In genomic region chr1:209659909-209660308, GRCh38 we compare ENCODE assay signal across 1 cellular context.
A peak's percentile ranks its signal among the peaks of the same experiment; 100 is the strongest.
TF ChIP-seq lines count a peak whose summit lies in the region.

No MANE protein-coding gene starts in this region.

TF ChIP-seq in K562, 482 proteins besides CTCF, POLR2A, EP300 and RAD21 (continued from another document and continues in another):
- TF ChIP-seq ZNF217 (CRISPR knock-in tag; IDR thresholded peaks at IDR 0.05), result no peak
- no peak for TF ChIP-seq RAD51 (IDR thresholded peaks at IDR 0.05; ENCODE audit: borderline replicate concordance, low read depth)
- no peak for TF ChIP-seq BCL6 (CRISPR knock-in tag; IDR thresholded peaks at IDR 0.05)
- TF ChIP-seq PURB (CRISPR knock-in tag; IDR thresholded peaks at IDR 0.05; ENCODE audit: low read depth), result no peak
- TF ChIP-seq FOXJ2 (tag; IDR thresholded peaks at IDR 0.05), result no peak
- no peak for TF ChIP-seq POLR2AphosphoS2 (IDR thresholded peaks at IDR 0.05; ENCODE audit: low read length)
- TF ChIP-seq PHF8 (IDR thresholded peaks at IDR 0.05; ENCODE audit: borderline replicate concordance, low read length), result no peak
- no peak for TF ChIP-seq STAT5B (CRISPR knock-in tag; IDR thresholded peaks at IDR 0.05)
- TF ChIP-seq ZNF212 (CRISPR knock-in tag; IDR thresholded peaks at IDR 0.05), result no peak
- no peak for TF ChIP-seq MEF2A (IDR thresholded peaks at IDR 0.05; ENCODE audit: control insufficient read depth, low read depth, low read length)
- no peak for TF ChIP-seq PBX2 (CRISPR knock-in tag; IDR thresholded peaks at IDR 0.05; ENCODE audit: low read depth)
- TF ChIP-seq PBX2 (tag; conservative IDR thresholded peaks at IDR 0.05; ENCODE audit: low read depth), result peak; percentile 56
- no peak for TF ChIP-seq KLF6 (CRISPR knock-in tag; IDR thresholded peaks at IDR 0.05; ENCODE audit: borderline replicate concordance)
- TF ChIP-seq TCF7 (IDR thresholded peaks at IDR 0.05; ENCODE audit: borderline replicate concordance), result no peak
- TF ChIP-seq RBBP5 (IDR thresholded peaks at IDR 0.05; ENCODE audit: borderline replicate concordance, insufficient read depth, low read length, poor library complexity, severe bottlenecking), result no peak
- no peak for TF ChIP-seq GABPA (tag; conservative IDR thresholded peaks at IDR 0.05; ENCODE audit: low read depth)
- TF ChIP-seq HNRNPUL1 (IDR thresholded peaks at IDR 0.05; ENCODE audit: low read length), result no peak
- TF ChIP-seq ZZZ3 (IDR thresholded peaks at IDR 0.05), result no peak
- TF ChIP-seq NUFIP1 (IDR thresholded peaks at IDR 0.05; ENCODE audit: partially characterized antibody), result no peak
- TF ChIP-seq TCF15 (CRISPR knock-in tag; IDR thresholded peaks at IDR 0.05), result no peak
- peak; percentile 80 for TF ChIP-seq HES1 (IDR thresholded peaks at IDR 0.05; ENCODE audit: low read depth)
- TF ChIP-seq ZBTB2 (IDR thresholded peaks at IDR 0.05), result no peak
- TF ChIP-seq JUND (IDR thresholded peaks at IDR 0.05; ENCODE audit: borderline replicate concordance, low read depth, low read length), result peak; percentile 27; the same call in 1 of the 2 replicates
- TF ChIP-seq JUND (tag; IDR thresholded peaks at IDR 0.05; ENCODE audit: borderline replicate concordance, low read depth, low read length), result no peak; the same call in 2 of the 3 replicates
- TF ChIP-seq MCM3 (IDR thresholded peaks at IDR 0.05), result no peak
- TF ChIP-seq E4F1 (CRISPR knock-in tag; IDR thresholded peaks at IDR 0.05; ENCODE audit: borderline replicate concordance), result no peak
- TF ChIP-seq DNMT1 (IDR thresholded peaks at IDR 0.05), result no peak
- TF ChIP-seq FOXK1 (CRISPR knock-in tag; IDR thresholded peaks at IDR 0.05; ENCODE audit: borderline replicate concordance), result no peak
- TF ChIP-seq CEBPB (tag; IDR thresholded peaks at IDR 0.05), result no peak
- TF ChIP-seq EP400 (IDR thresholded peaks at IDR 0.05), result no peak
- TF ChIP-seq ZNF263 (CRISPR knock-in tag; IDR thresholded peaks at IDR 0.05; ENCODE audit: borderline replicate concordance), result peak; percentile 44; the same call in 1 of the 2 replicates
- no peak for TF ChIP-seq ZBTB43 (CRISPR knock-in tag; IDR thresholded peaks at IDR 0.05)
- no peak for TF ChIP-seq ADNP (tag; IDR thresholded peaks at IDR 0.05)
- TF ChIP-seq DMBX1 (CRISPR knock-in tag; IDR thresholded peaks at IDR 0.05; ENCODE audit: borderline replicate concordance), result no peak
- no peak for TF ChIP-seq MLX (CRISPR knock-in tag; conservative IDR thresholded peaks at IDR 0.05)
- no peak for TF ChIP-seq CBFA2T2 (conservative IDR thresholded peaks at IDR 0.05)
- TF ChIP-seq TAF1 (IDR thresholded peaks at IDR 0.05; ENCODE audit: control insufficient read depth, extremely low read depth, insufficient read depth, low read length, severe bottlenecking), result no peak
- no peak for TF ChIP-seq ZNF75A (CRISPR knock-in tag; IDR thresholded peaks at IDR 0.05)
- no peak for TF ChIP-seq ZNF134 (CRISPR knock-in tag; conservative IDR thresholded peaks at IDR 0.05)
- TF ChIP-seq ZNF347 (CRISPR knock-in tag; IDR thresholded peaks at IDR 0.05; ENCODE audit: low read depth), result no peak
- TF ChIP-seq CREM (IDR thresholded peaks at IDR 0.05; ENCODE audit: low read depth), result peak; percentile 22; the same call in 1 of the 2 replicates
- no peak for TF ChIP-seq ESRRB (CRISPR knock-in tag; IDR thresholded peaks at IDR 0.05; ENCODE audit: borderline replicate concordance)
- TF ChIP-seq OTX1 (CRISPR knock-in tag; IDR thresholded peaks at IDR 0.05), result no peak
- TF ChIP-seq THRAP3 (IDR thresholded peaks at IDR 0.05; ENCODE audit: borderline replicate concordance), result no peak
- peak; percentile 71 for TF ChIP-seq FOSL1 (tag; conservative IDR thresholded peaks at IDR 0.05)
- no peak for TF ChIP-seq HINFP (tag; conservative IDR thresholded peaks at IDR 0.05; ENCODE audit: low read depth)
- no peak for TF ChIP-seq ASH1L (IDR thresholded peaks at IDR 0.05; ENCODE audit: borderline replicate concordance, low read depth, partially characterized antibody)
- no peak for TF ChIP-seq GTF2B (IDR thresholded peaks at IDR 0.05; ENCODE audit: extremely low read depth, insufficient read length)
- TF ChIP-seq PPARD (CRISPR knock-in tag; IDR thresholded peaks at IDR 0.05), result no peak
- no peak for TF ChIP-seq NFYB (IDR thresholded peaks at IDR 0.05; ENCODE audit: extremely low read depth, insufficient read length)
- no peak for TF ChIP-seq PYGO2 (tag; IDR thresholded peaks at IDR 0.05)
